8 cellular contexts compared by ENCODE assay signal in genomic region chr5:157342822-157343402, GRCh38.
DNase-seq lines count a peak whose midpoint lies in the region; ATAC-seq and TF ChIP-seq lines count a peak whose summit lies in the region.

No MANE protein-coding gene starts in this region.

- no peaks in the 10 kb centered on the region for H3K9me3 Mint-ChIP-seq in stimulated activated memory B cell treated with anti-CD40 and anti-IgM and Interleukin-4, amounts not matched to agents 10 μg/mL and 1 μg/mL and 100 μg/mL, for 72 hours

- H3K27ac ChIP-seq in OCI-LY3 (ENCODE audit: low read length) (no peak overlapping the region), ascending aorta (no peak overlapping the region), liver (ENCODE audit: low read depth in 1 of 2, low read length in 2 of 2) (no peak overlapping the region)

- H3K4me3 ChIP-seq in OCI-LY3 (ENCODE audit: low read length) = no peak overlapping the region
- H3K4me3 ChIP-seq in ascending aorta = no peak overlapping the region
- no peak overlapping the region for H3K4me3 ChIP-seq in liver (ENCODE audit: low read depth in 1 of 3, low read length in 3 of 3)

- WGBS in liver = 89% methylated on average over 16 of the region's 16 CpGs

- peaks cover 70% of the 10 kb centered on the region for H3K36me3 Mint-ChIP-seq in stimulated activated memory B cell treated with anti-CD40 and anti-IgM and Interleukin-4, amounts not matched to agents 10 μg/mL and 1 μg/mL and 100 μg/mL, for 72 hours

- no peak overlapping the region for H2AFZ ChIP-seq in OCI-LY3 (ENCODE audit: low read depth, low read length)

- no peaks in the 10 kb centered on the region for H3K9me3 ChIP-seq in OCI-LY3 (ENCODE audit: insufficient read depth, low read length)
- H3K9me3 ChIP-seq in ascending aorta = peaks cover 0 to 3% of the 10 kb centered on the region in 2 donors
- H3K9me3 ChIP-seq in liver (ENCODE audit: control insufficient read depth in 4 of 4, low read length in 3 of 4) = no peaks in the 10 kb centered on the region

- no peak overlapping the region for H3K27ac Mint-ChIP-seq in stimulated activated memory B cell treated with anti-CD40 and anti-IgM and Interleukin-4, amounts not matched to agents 10 μg/mL and 1 μg/mL and 100 μg/mL, for 72 hours

- peaks cover 24% of the 10 kb centered on the region for H3K4me1 Mint-ChIP-seq in stimulated activated memory B cell treated with anti-CD40 and anti-IgM and Interleukin-4, amounts not matched to agents 10 μg/mL and 1 μg/mL and 100 μg/mL, for 72 hours

- peak; percentile 75 for DNase-seq in activated effector memory CD4-positive, alpha-beta T cell treated with anti-CD3 and anti-CD28 coated beads, Interleukin-2, amount 50 U/mL, for 16 hours
- DNase-seq in activated effector memory CD4-positive, alpha-beta T cell treated with Interleukin-2 at 50 U/mL for 16 hours = no peak
- DNase-seq in ascending aorta (ENCODE audit: low spot score in 2 of 2) = peak in 1 of 2 donors; percentile 47

- H3K4me2 ChIP-seq in OCI-LY3 (ENCODE audit: low read length) = no peak overlapping the region

- no peaks in the 10 kb centered on the region for H3K27me3 ChIP-seq in OCI-LY3 (ENCODE audit: low read depth, low read length)
- no peaks in the 10 kb centered on the region for H3K27me3 ChIP-seq in ascending aorta
- no peaks in the 10 kb centered on the region for H3K27me3 ChIP-seq in liver (ENCODE audit: control insufficient read depth in 4 of 4, insufficient read depth in 4 of 4, low read length in 3 of 4)

- intact Hi-C loops in ascending aorta (cut with DNase I) = no loop called here

- peak; percentile 44 for TF ChIP-seq CTCF in OCI-LY3 (IDR thresholded peaks at IDR 0.05; ENCODE audit: low read depth, low read length)
- TF ChIP-seq CTCF in ascending aorta (IDR thresholded peaks at IDR 0.05) = peak; percentile 14 to 43 (median 26)
- TF ChIP-seq CTCF in liver (IDR thresholded peaks at IDR 0.05; ENCODE audit: low read depth, low read length, missing input control) = peak; percentile 42

- no peaks in the 10 kb centered on the region for H3K27me3 Mint-ChIP-seq in stimulated activated memory B cell treated with anti-CD40 and anti-IgM and Interleukin-4, amounts not matched to agents 10 μg/mL and 1 μg/mL and 100 μg/mL, for 72 hours

- no peaks in the 10 kb centered on the region for H3K79me2 ChIP-seq in OCI-LY3 (ENCODE audit: low read length)

- peak; percentile 29 to 65 for TF ChIP-seq RAD21 in liver (IDR thresholded peaks at IDR 0.05)

- no peak overlapping the region for H3K4me3 Mint-ChIP-seq in stimulated activated memory B cell treated with anti-CD40 and anti-IgM and Interleukin-4, amounts not matched to agents 10 μg/mL and 1 μg/mL and 100 μg/mL, for 72 hours

- ATAC-seq in HG02884 (IDR thresholded peaks at IDR 0.05; ENCODE audit: unreplicated experiment) (no peak), HG03378 (IDR thresholded peaks at IDR 0.05; ENCODE audit: unreplicated experiment) (no peak)
- ATAC-seq in stimulated activated memory B cell treated with anti-CD40 and anti-IgM and Interleukin-4, amounts not matched to agents 10 μg/mL and 1 μg/mL and 100 μg/mL, for 72 hours = no peak

- H3K4me1 ChIP-seq in OCI-LY3 (ENCODE audit: low read length) = no peaks in the 10 kb centered on the region
- no peaks in the 10 kb centered on the region for H3K4me1 ChIP-seq in ascending aorta
- H3K4me1 ChIP-seq in liver (ENCODE audit: control insufficient read depth in 4 of 4, insufficient read depth in 4 of 4, low read length in 3 of 4) = no peaks in the 10 kb centered on the region

- H3K9ac ChIP-seq in OCI-LY3 (ENCODE audit: low read length) (no peak overlapping the region), liver (ENCODE audit: low read depth in 1 of 2, low read length in 2 of 2) (no peak overlapping the region)

- no peaks in the 10 kb centered on the region for H4K20me1 ChIP-seq in OCI-LY3 (ENCODE audit: insufficient read depth, low read length)

- peaks cover 3% of the 10 kb centered on the region for H3K36me3 ChIP-seq in OCI-LY3 (replicated peaks; ENCODE audit: low read depth, low read length)
- H3K36me3 ChIP-seq in ascending aorta = peaks cover 0 to 23% of the 10 kb centered on the region in 2 donors
- H3K36me3 ChIP-seq in liver (ENCODE audit: control insufficient read depth in 4 of 4, insufficient read depth in 3 of 4, low read depth in 1 of 4, low read length in 3 of 4) = peaks cover 2 to 23% (median 12%) of the 10 kb centered on the region in 4 donors

TF ChIP-seq in liver, 16 proteins besides CTCF, POLR2A, EP300 and RAD21:
- no peak for TF ChIP-seq FOXA2 (IDR thresholded peaks at IDR 0.05)
- TF ChIP-seq ZBTB33 (IDR thresholded peaks at IDR 0.05) = no peak
- TF ChIP-seq RXRA (IDR thresholded peaks at IDR 0.05) = no peak
- no peak for TF ChIP-seq YY1 (IDR thresholded peaks at IDR 0.05)
- no peak for TF ChIP-seq EGR1 (IDR thresholded peaks at IDR 0.05; ENCODE audit: low read depth in 2 of 2)
- no peak for TF ChIP-seq SP1 (IDR thresholded peaks at IDR 0.05)
- TF ChIP-seq MAX (IDR thresholded peaks at IDR 0.05) = no peak
- TF ChIP-seq HNF4G (IDR thresholded peaks at IDR 0.05) = no peak
- no peak for TF ChIP-seq GABPA (IDR thresholded peaks at IDR 0.05 in 1 of 2, conservative IDR thresholded peaks at IDR 0.05 in 1 of 2)
- no peak for TF ChIP-seq ATF3 (IDR thresholded peaks at IDR 0.05)
- TF ChIP-seq HNF4A (conservative IDR thresholded peaks at IDR 0.05) = no peak
- TF ChIP-seq FOXA1 (IDR thresholded peaks at IDR 0.05) = no peak
- no peak for TF ChIP-seq NR2F2 (IDR thresholded peaks at IDR 0.05)
- TF ChIP-seq REST (IDR thresholded peaks at IDR 0.05) = no peak
- no peak for TF ChIP-seq TAF1 (conservative IDR thresholded peaks at IDR 0.05)
- no peak for TF ChIP-seq JUND (IDR thresholded peaks at IDR 0.05)
